ENCODE assay signal across 11 cellular contexts in the genomic region with DNA sequence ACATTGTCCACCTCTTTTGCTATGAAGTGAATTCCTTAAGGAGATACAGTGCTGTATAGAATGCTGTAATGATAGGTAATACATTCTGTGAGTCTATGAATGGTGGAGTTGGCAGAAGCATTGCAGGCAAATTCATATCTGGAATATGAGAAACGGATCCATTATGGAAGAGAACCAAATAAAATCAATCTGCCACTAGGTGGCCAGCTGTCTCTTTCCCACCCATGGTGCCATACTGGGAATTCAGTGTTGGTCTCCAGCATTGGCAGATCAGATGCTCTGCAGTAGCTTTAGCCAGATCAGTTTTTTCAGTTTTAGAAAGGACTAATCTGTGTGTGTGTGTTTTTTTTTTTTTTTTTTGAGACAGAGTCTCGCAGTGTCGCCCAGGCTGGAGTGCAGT.
A peak's percentile ranks its signal among the peaks of the same experiment; 100 is the strongest.
DNase-seq lines count a peak whose midpoint lies in the region; ATAC-seq and TF ChIP-seq lines count a peak whose summit lies in the region.
"Had no signal": no experiment of that assay in that cellular context is flagged by ENCODE, and none has a peak within 500 bp of the region (broad histone marks: within the 10 kb centered on the region; RNA-seq: fewer than 3 reads in every experiment).

No MANE protein-coding gene starts in this region.

- H3K4me3 ChIP-seq in fibroblast of mammary gland (ENCODE audit: control insufficient read depth, low read depth, low read length), result no peak overlapping the region
- H3K4me3 ChIP-seq: lung had no signal

- peak; percentile 13 for DNase-seq in ACHN
- DNase-seq in OCI-M1 (lab: John Stamatoyannopoulos, UW), result peak; percentile 39
- DNase-seq in fibroblast of mammary gland (ENCODE audit: low read depth), result peak; percentile 23
- DNase-seq in 8988T, result no peak
- no peak for DNase-seq in SKM-1 (lab: John Stamatoyannopoulos, UW; ENCODE audit: unreplicated experiment)
- DNase-seq in RPMI8226, result no peak
- DNase-seq: DMS153, NCI-H1436 had no signal

- in situ Hi-C loops in ACHN (cut with HindIII; ENCODE audit: low pct_ligation_motif_present, low pct_unique_long_range_greater_than_20kb, low sequenced_read_pairs), result no loop called here

- TF ChIP-seq CTCF in GM12873 (IDR thresholded peaks at IDR 0.05; ENCODE audit: insufficient read depth, low read depth, low read length, missing control alignments) (peak; percentile 31), fibroblast of mammary gland (conservative IDR thresholded peaks at IDR 0.05; ENCODE audit: control insufficient read depth, insufficient read depth, low read depth, low read length) (peak; percentile 51)

- no peak for ATAC-seq in GM21526 (IDR thresholded peaks at IDR 0.05; ENCODE audit: low FRiP score, unreplicated experiment)

Comparison
In these comparisons a context has a peak if more than half of its experiments do, and no peak if none do; other contexts are left out.
1. DNase-seq: peak in ACHN (single experiment), OCI-M1 (single experiment) and fibroblast of mammary gland (single experiment); none in 8988T (single experiment), SKM-1 (single experiment) and RPMI8226 (single experiment).